Comparison of ENCODE assay signal across 16 cellular contexts in genomic region chr18:75507636-75508035, GRCh38.
"Had no signal": no experiment of that assay in that cellular context is flagged by ENCODE, and none has a peak within 500 bp of the region (broad histone marks: within the 10 kb centered on the region; RNA-seq: fewer than 3 reads in every experiment).

No MANE protein-coding gene starts in this region.

- H3K9me3 ChIP-seq: body of pancreas had no signal

- H3K27ac ChIP-seq: body of pancreas, epithelial cell of prostate, spleen had no signal

- H3K27me3 ChIP-seq: body of pancreas had no signal

- H3K36me3 ChIP-seq: spleen had no signal

- DNase-seq: activated CD4-positive, alpha-beta memory T cell treated with anti-CD3 and anti-CD28 coated beads, Interleukin-2, amount 10 ng/mL, durations not matched to agents 7 days and 5 days; activated CD4-positive, alpha-beta T cell treated with anti-CD3 and anti-CD28 coated beads for 4 hours; activated CD8-positive, alpha-beta memory T cell treated with anti-CD3 and anti-CD28 coated beads, Interleukin-2, amount 50 U/mL, for 4 hours; activated effector memory CD4-positive, alpha-beta T cell treated with anti-CD3 and anti-CD28 coated beads, Interleukin-2, amount 50 U/mL, for 16 hours; activated T-cell treated with anti-CD3 and anti-CD28 coated beads, Interleukin-2, amount 50 U/mL, for 48 hours; amygdala; body of pancreas; cerebellar nuclear complex; effector memory CD8-positive, alpha-beta T cell; midbrain; right cardiac atrium; spleen; stimulated activated naive CD8-positive, alpha-beta T cell treated with anti-CD3 and anti-CD28 coated beads, Interleukin-15, amount 100 ng/mL, for 72 hours; T-helper 2 cell had no signal

- H3K4me3 ChIP-seq: body of pancreas, lung, spleen had no signal

- ATAC-seq: body of pancreas; effector memory CD8-positive, alpha-beta T cell; right cardiac atrium; stimulated activated naive CD8-positive, alpha-beta T cell treated with anti-CD3 and anti-CD28 coated beads, Interleukin-15, amount 100 ng/mL, for 72 hours had no signal

- H3K4me1 ChIP-seq: body of pancreas, spleen had no signal
